23 cellular contexts compared by ENCODE assay signal in the genomic region with DNA sequence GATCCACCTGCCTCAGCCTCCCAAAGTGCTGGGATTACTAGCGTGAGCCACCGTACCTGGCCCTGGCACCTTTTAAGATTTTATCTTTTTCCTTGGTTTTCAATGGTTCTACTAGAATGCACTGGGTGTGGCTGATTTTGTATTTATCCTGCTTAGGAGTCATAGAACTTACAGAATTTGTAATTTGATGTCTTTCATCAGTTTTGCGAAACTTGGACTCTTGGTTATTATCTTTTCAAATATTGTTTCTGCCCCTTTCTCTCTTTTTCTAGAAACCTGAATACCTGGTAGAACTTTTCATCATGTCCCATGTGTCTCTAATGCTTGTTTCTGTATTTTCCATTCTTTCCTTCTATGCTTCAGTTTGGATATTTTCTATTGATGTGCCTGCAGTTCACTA.
"Had no signal": no experiment of that assay in that cellular context is flagged by ENCODE, and none has a peak within 500 bp of the region (broad histone marks: within the 10 kb centered on the region; RNA-seq: fewer than 3 reads in every experiment).

No MANE protein-coding gene starts in this region.

- DNase-seq: activated CD4-positive, alpha-beta T cell treated with anti-CD3 and anti-CD28 coated beads for 48 hours; activated CD4-positive, alpha-beta T cell treated with anti-CD3 and anti-CD28 coated beads, Interleukin-2, amount 50 U/mL, for 48 hours; activated gamma-delta T cell treated with Interleukin-2 at 50 U/mL for 16 hours; activated naive CD4-positive, alpha-beta T cell treated with anti-CD3 and anti-CD28 coated beads, Interleukin-2, amount 10 ng/mL, durations not matched to agents 7 days and 5 days; activated T-cell treated with anti-CD3 and anti-CD28 coated beads for 4 hours; activated T-cell treated with anti-CD3 and anti-CD28 coated beads, Interleukin-2, amount 50 U/mL, for 48 hours; body of pancreas; central memory CD4-positive, alpha-beta T cell; NCI-H146; NCI-H187 treated with DMSO at 0.1 percent for 48 hours; NCI-H2081 treated with DMSO at 0.1 percent for 48 hours; NCI-H2171 treated with DMSO at 0.1 percent for 48 hours; NCI-H226; NCI-H526 treated with DMSO at 0.1 percent for 48 hours; NCI-H82; RPMI8226; T-helper 1 cell had no signal

- H3K36me3 ChIP-seq: ascending aorta had no signal

- H3K4me3 ChIP-seq: ascending aorta, body of pancreas, SK-N-MC had no signal

- H3K27ac Mint-ChIP-seq: activated T-helper 2 cell treated with anti-CD3 and anti-CD28 coated beads, Interferon-gamma antibody, Interleukin-2, Interleukin-4, amounts not matched to agents 10 μg/mL and 5 μg/mL and 100 μg/mL, durations not matched to agents 14 hours and 24 hours and 36 hours had no signal

- H3K4me3 Mint-ChIP-seq: activated naive CD4-positive, alpha-beta T cell treated with anti-CD3 and anti-CD28 coated beads, Interleukin-2, amount 10 ng/mL, durations not matched to agents 7 days and 5 days had no signal

- H3K27me3 ChIP-seq: ascending aorta, body of pancreas had no signal

- H3K9me3 ChIP-seq: ascending aorta, body of pancreas had no signal

- H3K27ac ChIP-seq: SK-N-MC had no signal

- ATAC-seq: activated CD4-positive, CD25-positive, alpha-beta regulatory T cell treated with anti-CD3 and anti-CD28 coated beads, Interleukin-2, amount 50 U/mL, for 24 hours; body of pancreas; Panc1; Right ventricle myocardium inferior had no signal
